Comparison of ENCODE assay signal across 1 cellular context in genomic region chr16:66483689-66484452, GRCh38.
TF ChIP-seq lines count a peak whose summit lies in the region.

No MANE protein-coding gene starts in this region.

TF ChIP-seq in GM23338, 12 proteins besides CTCF, POLR2A, EP300 and RAD21 (continued from another document):
- TF ChIP-seq ZNF462 (CRISPR knock-in tag; IDR thresholded peaks at IDR 0.05) = no peak
TF ChIP-seq in GM23338: peak in this region for 0.
